Comparison of ENCODE assay signal across 7 cellular contexts in the genomic region with DNA sequence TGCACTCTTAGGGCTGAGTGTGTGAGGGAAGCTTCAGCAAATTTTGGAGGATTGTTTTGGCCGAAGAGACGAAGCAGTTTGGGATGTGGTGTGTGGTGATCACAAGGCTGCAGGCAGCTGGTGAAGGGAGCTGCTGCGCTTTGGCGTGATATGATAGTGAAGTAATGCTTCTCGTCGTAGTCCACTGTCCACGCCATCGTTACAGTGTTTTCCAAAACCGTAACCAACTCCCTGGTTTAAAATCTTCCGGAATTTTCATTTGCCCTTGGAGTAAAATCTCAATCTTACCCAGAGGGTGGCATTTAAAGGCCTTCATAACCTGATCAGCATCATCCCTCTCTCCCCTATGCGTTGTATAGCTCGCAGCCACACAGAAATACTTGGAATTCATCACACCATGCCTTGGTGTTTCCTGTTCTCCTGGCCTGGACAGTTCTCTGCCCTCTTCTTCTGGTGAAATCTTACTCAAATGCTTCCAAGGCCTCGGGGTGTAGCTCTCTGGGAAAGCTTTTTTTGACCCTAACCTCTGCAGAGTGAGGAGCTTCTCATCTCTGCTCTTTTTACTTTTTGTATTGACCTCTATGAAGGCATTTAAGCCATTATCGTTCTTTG. TPM values are rescaled to one million over a fixed set of nuclear protein-coding genes. Genes with fewer than 3 reads are reported as not detected.
DNase-seq lines count a peak whose midpoint lies in the region; ATAC-seq and TF ChIP-seq lines count a peak whose summit lies in the region.

No MANE protein-coding gene starts in this region.

- H3K4me1 ChIP-seq in stomach: peaks cover 9 to 55% (median 38%) of the 10 kb centered on the region in 4 donors

- no peak for TF ChIP-seq EP300 in stomach (IDR thresholded peaks at IDR 0.05)

- peak overlapping the region; percentile 91 for H3K27ac ChIP-seq in caudate nucleus (ENCODE audit: low read depth, low read length)
- H3K27ac ChIP-seq in stomach: peak overlapping the region; percentile 92 to 97 (median 94)

- ATAC-seq in left colon: peak; percentile 44

- DNase-seq in GM04504 (ENCODE audit: low read depth) (peak; percentile 24), HCEC 1CT (peak; percentile 40), NCI-H748 treated with DMSO at 0.1 percent for 48 hours (lab: John Stamatoyannopoulos, UW) (peak; percentile 72), caudate nucleus (lab: John Stamatoyannopoulos, UW) (peak in 15 of 61 donors; percentile 18 to 70 (median 43)), left colon (peak; percentile 45 to 48), stomach (peak; percentile 33), SK-N-DZ (ENCODE audit: low spot score) (no peak)

- intact Hi-C loops in left colon (cut with DNase I, micrococcal nuclease) (no loop called here), stomach (cut with DNase I; ENCODE audit: low total_unique reads) (no loop called here)

- H3K27me3 ChIP-seq in stomach: no peaks in the 10 kb centered on the region

- 0 to 1% (median 0%) methylated on average over 14 of the region's 14 CpGs for WGBS in stomach, 5 donors

- H3K4me3 ChIP-seq in stomach: peak overlapping the region; percentile 83 to 88 (median 84)

- H3K36me3 ChIP-seq in stomach: no peaks in the 10 kb centered on the region

- no peak for TF ChIP-seq CTCF in stomach (IDR thresholded peaks at IDR 0.05)

- H3K9me3 ChIP-seq in stomach: no peaks in the 10 kb centered on the region

- TF ChIP-seq POLR2A in stomach (IDR thresholded peaks at IDR 0.05): no peak

RNA-seq across cellular contexts. Expression of a gene that starts 0.8 kb away (rescaled TPM):
- total RNA-seq in left colon (10 to 100 TPM; 25.3 to 27.9 TPM), stomach (10 to 100 TPM; 22.2 to 69.2 (median 28.5) TPM)
- polyA plus RNA-seq in stomach: 10 to 100 TPM; 15.1 to 51.3 (median 17.4) TPM
- 32.5 and 34.8 TPM in 2 replicates for polyA plus RNA-seq in SK-N-DZ (2014; cell fraction: cytosol; rRNA removed)
- polyA plus RNA-seq in SK-N-DZ (2014; cell fraction: nucleus; rRNA removed): 80.1 and 95.3 TPM in 2 replicates
